ENCODE assay signal across 1 cellular context in genomic region chr6:27502508-27503435, GRCh38.
TF ChIP-seq lines count a peak whose summit lies in the region.

No MANE protein-coding gene starts in this region.

TF ChIP-seq in HepG2, 621 proteins besides CTCF, POLR2A, EP300 and RAD21 (continued from another document and continues in another):
- TF ChIP-seq ZNF318 (CRISPR knock-in tag; IDR thresholded peaks at IDR 0.05) (no peak), ARNT2 (CRISPR knock-in tag; IDR thresholded peaks at IDR 0.05; ENCODE audit: low read depth) (0 out of 2 replicates have a peak, but pooled peaks have one; percentile 30), ATF6 (CRISPR knock-in tag; conservative IDR thresholded peaks at IDR 0.05) (no peak), HNRNPK (IDR thresholded peaks at IDR 0.05; ENCODE audit: low read depth, low read length, poor library complexity, severe bottlenecking) (no peak), EED (CRISPR knock-in tag; IDR thresholded peaks at IDR 0.05) (no peak), TARDBP (CRISPR knock-in tag; IDR thresholded peaks at IDR 0.05) (no peak; the same call in 1 of the 2 replicates), CHD4 (IDR thresholded peaks at IDR 0.05; ENCODE audit: borderline replicate concordance, low read length) (peak; percentile 89; the same call in 1 of the 2 replicates), RNF2 (conservative IDR thresholded peaks at IDR 0.05; ENCODE audit: low read depth) (no peak), ZNF207 (IDR thresholded peaks at IDR 0.05; ENCODE audit: borderline replicate concordance) (no peak), SUZ12 (IDR thresholded peaks at IDR 0.05; ENCODE audit: low read depth, low read length) (no peak), ARID5B (CRISPR knock-in tag; IDR thresholded peaks at IDR 0.05) (peak; percentile 86), PPARG (CRISPR knock-in tag; conservative IDR thresholded peaks at IDR 0.05) (no peak), ZBTB14 (CRISPR knock-in tag; IDR thresholded peaks at IDR 0.05) (no peak), RFX3 (CRISPR knock-in tag; IDR thresholded peaks at IDR 0.05) (0 out of 2 replicates have a peak, but pooled peaks have one; percentile 26), MIER3 (CRISPR knock-in tag; IDR thresholded peaks at IDR 0.05; ENCODE audit: borderline replicate concordance) (no peak), MYC (CRISPR knock-in tag; IDR thresholded peaks at IDR 0.05; ENCODE audit: borderline replicate concordance) (no peak), ZNF740 (CRISPR knock-in tag; IDR thresholded peaks at IDR 0.05) (no peak), ZFP37 (CRISPR knock-in tag; IDR thresholded peaks at IDR 0.05; ENCODE audit: borderline replicate concordance) (no peak), MIXL1 (CRISPR knock-in tag; IDR thresholded peaks at IDR 0.05) (peak; percentile 82), ZNF12 (CRISPR knock-in tag; IDR thresholded peaks at IDR 0.05) (peak; percentile 98), AHR (CRISPR knock-in tag; IDR thresholded peaks at IDR 0.05) (no peak), PCBP1 (IDR thresholded peaks at IDR 0.05; ENCODE audit: borderline replicate concordance, low read depth, low read length) (no peak), ZNF597 (CRISPR knock-in tag; IDR thresholded peaks at IDR 0.05) (no peak), ISX (CRISPR knock-in tag; conservative IDR thresholded peaks at IDR 0.05) (no peak), POLR2AphosphoS2 (IDR thresholded peaks at IDR 0.05; ENCODE audit: low read depth, low read length) (no peak), CEBPB (IDR thresholded peaks at IDR 0.05; ENCODE audit: borderline replicate concordance, low read depth, low read length) (no peak; the same call in 1 of the 2 replicates), ZNF263 (CRISPR knock-in tag; IDR thresholded peaks at IDR 0.05) (peak; percentile 40; the same call in 1 of the 2 replicates), SALL1 (CRISPR knock-in tag; IDR thresholded peaks at IDR 0.05) (no peak; the same call in 1 of the 2 replicates), ZNF3 (CRISPR knock-in tag; IDR thresholded peaks at IDR 0.05) (no peak), E2F2 (CRISPR knock-in tag; IDR thresholded peaks at IDR 0.05; ENCODE audit: borderline replicate concordance) (no peak), BHLHE40 (IDR thresholded peaks at IDR 0.05; ENCODE audit: low read length) (peak; percentile 55; the same call in 1 of the 2 replicates), ETV5 (CRISPR knock-in tag; IDR thresholded peaks at IDR 0.05; ENCODE audit: borderline replicate concordance) (no peak; the same call in 1 of the 2 replicates), MEIS1 (CRISPR knock-in tag; IDR thresholded peaks at IDR 0.05; ENCODE audit: borderline replicate concordance) (no peak), KAT2B (IDR thresholded peaks at IDR 0.05; ENCODE audit: borderline replicate concordance, low read depth, low read length) (no peak), GMEB1 (CRISPR knock-in tag; IDR thresholded peaks at IDR 0.05; ENCODE audit: borderline replicate concordance) (0 out of 2 replicates have a peak, but pooled peaks have one; percentile 30), SP2 (CRISPR knock-in tag; IDR thresholded peaks at IDR 0.05) (peak; percentile 37; the same call in 1 of the 2 replicates), CBX2 (IDR thresholded peaks at IDR 0.05; ENCODE audit: low read depth, low read length) (no peak), CBX2 (CRISPR knock-in tag; IDR thresholded peaks at IDR 0.05; ENCODE audit: low read depth) (no peak), NFE2L2 (IDR thresholded peaks at IDR 0.05; ENCODE audit: low read length) (no peak), SNAI1 (CRISPR knock-in tag; IDR thresholded peaks at IDR 0.05; ENCODE audit: borderline replicate concordance) (no peak)
